8 cellular contexts compared by ENCODE assay signal in genomic region chr9:127903557-127904475, GRCh38. TPM values are rescaled to one million over a fixed set of nuclear protein-coding genes. Genes with fewer than 3 reads are reported as not detected.
DNase-seq lines count a peak whose midpoint lies in the region; ATAC-seq, FAIRE-seq and TF ChIP-seq lines count a peak whose summit lies in the region.

No MANE protein-coding gene starts in this region.

- peak; percentile 49 for ATAC-seq in activated CD4-positive, alpha-beta T cell treated with anti-CD3 and anti-CD28 coated beads for 36 hours
- ATAC-seq in activated B cell treated with CpG ODN at 0.5 μM for 24 hours (ENCODE audit: low read depth) (peak; percentile 9), HG03520 (IDR thresholded peaks at IDR 0.05; ENCODE audit: unreplicated experiment) (no peak)

- DNase-seq in activated CD4-positive, alpha-beta T cell treated with anti-CD3 and anti-CD28 coated beads for 36 hours = peak; percentile 94
- no peak for DNase-seq in activated CD4-positive, alpha-beta T cell treated with anti-CD3 and anti-CD28 coated beads for 1 hour
- DNase-seq in activated B cell treated with CpG ODN at 0.5 μM for 24 hours (peak; percentile 58), H1 (ENCODE audit: low read depth in 1 of 2, low spot score in 2 of 2) (peak in 1 of 2 experiments; percentile 80), neuronal stem cell (ENCODE audit: low spot score) (no peak), tibial nerve (ENCODE audit: low spot score in 2 of 2) (peak; percentile 82 to 86), COR-L47 (lab: John Stamatoyannopoulos, UW) (no peak)

- TF ChIP-seq EP300 in H1 (IDR thresholded peaks at IDR 0.05; ENCODE audit: borderline replicate concordance in 1 of 2, low read depth in 2 of 2, low read length in 2 of 2) (no peak), tibial nerve (IDR thresholded peaks at IDR 0.05) (peak in 1 of 2 donors; percentile 62)

- H3K9me3 Mint-ChIP-seq in activated CD4-positive, alpha-beta T cell treated with anti-CD3 and anti-CD28 coated beads for 36 hours (ENCODE audit: low read depth) = no peaks in the 10 kb centered on the region
- no peaks in the 10 kb centered on the region for H3K9me3 Mint-ChIP-seq in activated B cell treated with CpG ODN at 0.5 μM for 24 hours

- H4K91ac ChIP-seq in H1 (replicated peaks; ENCODE audit: insufficient read length, low read length) = peak overlapping the region; percentile 38
- no peak overlapping the region for H4K91ac ChIP-seq in neuronal stem cell (ENCODE audit: low read depth, low read length, poor library complexity)

- H3K4me3 ChIP-seq in H1 (ENCODE audit: extremely low read depth in 1 of 4, insufficient read depth in 2 of 4, low read depth in 3 of 4, low read length in 4 of 4) (no peak overlapping the region; a peak in 1 of 8 replicates), neuronal stem cell (ENCODE audit: low read length in 2 of 2) (no peak overlapping the region), tibial nerve (no peak overlapping the region)

- POLR2A ChIA-PET in activated CD4-positive, alpha-beta T cell treated with anti-CD3 and anti-CD28 coated beads for 36 hours (lab: Charles Lee) = interaction anchor here (0.6 to 0.7 kb wide), 3 partner anchors 10 to 320 kb away, joined by 3 to 7 read pairs (median 3); no protein-coding TSS in a partner anchor
- POLR2A ChIA-PET in activated B cell treated with CpG ODN at 0.5 μM for 24 hours (lab: Charles Lee) (interaction anchor here (0.6 to 12.3 kb wide), 5 partner anchors 9 to 372 kb away, joined by 3 to 457 read pairs (median 4); partner anchors contain the start of genes GOLGA2, SH2D3C, ST6GALNAC4 and SWI5), H1 (lab: Charles Lee; ENCODE audit: partially characterized antibody) (interaction anchor here (0.7 to 1.9 kb wide), 6 partner anchors 9 to 25 kb away, joined by 3 to 16 read pairs (median 3); partner anchors contain the start of gene ST6GALNAC4)

- H2AK5ac ChIP-seq in H1 (ENCODE audit: low read depth, low read length) (peak overlapping the region; percentile 5; the same call in 1 of the 2 replicates), neuronal stem cell (ENCODE audit: low read depth, low read length) (peak overlapping the region; percentile 78)

- H3K4ac ChIP-seq in H1 (replicated peaks; ENCODE audit: insufficient read length, low read depth, low read length) (no peak overlapping the region), neuronal stem cell (ENCODE audit: low read length) (no peak overlapping the region)

- no peak overlapping the region for H2BK15ac ChIP-seq in H1 (ENCODE audit: low read length)
- peak overlapping the region; percentile 4 for H2BK15ac ChIP-seq in neuronal stem cell (ENCODE audit: low read length)

- peak overlapping the region; percentile 3 to 18; a peak in 2 of 4 replicates for H3K4me2 ChIP-seq in H1 (ENCODE audit: insufficient read depth in 1 of 2, low read depth in 2 of 2, low read length in 2 of 2)
- H3K4me2 ChIP-seq in neuronal stem cell (ENCODE audit: insufficient read depth, low read length, poor library complexity, severe bottlenecking) = no peak overlapping the region

- H3K9ac ChIP-seq in H1 (replicated peaks in 1 of 4; ENCODE audit: extremely low read depth in 1 of 4, low read depth in 3 of 4, low read length in 3 of 4) (no peak overlapping the region), neuronal stem cell (ENCODE audit: low read depth, low read length, poor library complexity) (no peak overlapping the region)

- H3K4me1 Mint-ChIP-seq in activated CD4-positive, alpha-beta T cell treated with anti-CD3 and anti-CD28 coated beads for 36 hours = peaks cover 50% of the 10 kb centered on the region
- peaks cover 77% of the 10 kb centered on the region for H3K4me1 Mint-ChIP-seq in activated B cell treated with CpG ODN at 0.5 μM for 24 hours

- intact Hi-C loops in activated CD4-positive, alpha-beta T cell treated with anti-CD3 and anti-CD28 coated beads for 36 hours (cut with DNase I, micrococcal nuclease) = loop anchor here (1.0 to 2.0 kb wide), 5 partner anchors 7 to 453 kb away; partner anchors contain the start of genes EEIG1 (in 1 of the 2), LRSAM1 (in 1 of the 2), RPL12 (in 1 of the 2) and ST6GALNAC4 (in 1 of the 2)
- intact Hi-C loops in activated B cell treated with CpG ODN at 0.5 μM for 24 hours (cut with micrococcal nuclease) = no loop called here

- no peak overlapping the region for H2BK12ac ChIP-seq in H1 (ENCODE audit: low read depth, low read length)
- no peak overlapping the region for H2BK12ac ChIP-seq in neuronal stem cell (ENCODE audit: low read length)

- H3K79me1 ChIP-seq in H1 (ENCODE audit: low read depth, low read length) (peaks cover 2% of the 10 kb centered on the region; the same call in 1 of the 2 replicates), neuronal stem cell (ENCODE audit: low read depth, low read length) (peaks cover 3% of the 10 kb centered on the region)

- no peak overlapping the region; the same call in 1 of the 2 replicates for H3K27ac ChIP-seq in H1 (ENCODE audit: low read depth, low read length)
- no peak overlapping the region for H3K27ac ChIP-seq in neuronal stem cell (replicated peaks; ENCODE audit: low read length)
- peak overlapping the region; percentile 69 to 88 (median 88) for H3K27ac ChIP-seq in tibial nerve

- H3K79me2 ChIP-seq in H1 (ENCODE audit: control insufficient read depth in 1 of 2, insufficient read depth in 2 of 2, low read length in 2 of 2) = no peaks in the 10 kb centered on the region

- peak overlapping the region; percentile 86; the same call in 1 of the 2 replicates for H2BK20ac ChIP-seq in H1 (ENCODE audit: low read length)

- peak overlapping the region; percentile 93 for H3K4me3 Mint-ChIP-seq in activated CD4-positive, alpha-beta T cell treated with anti-CD3 and anti-CD28 coated beads for 36 hours
- H3K4me3 Mint-ChIP-seq in activated B cell treated with CpG ODN at 0.5 μM for 24 hours = peak overlapping the region; percentile 80

- H3K23ac ChIP-seq in H1 (ENCODE audit: insufficient read length) (no peak overlapping the region), neuronal stem cell (ENCODE audit: low read depth, low read length, poor library complexity) (peak overlapping the region; percentile 68)

- no peak for TF ChIP-seq RAD21 in H1 (IDR thresholded peaks at IDR 0.05 in 1 of 2, conservative IDR thresholded peaks at IDR 0.05 in 1 of 2; ENCODE audit: low read depth in 2 of 2, low read length in 2 of 2)

- H2BK120ac ChIP-seq in H1 (replicated peaks; ENCODE audit: low read depth, low read length) (no peak overlapping the region), neuronal stem cell (ENCODE audit: low read depth, low read length) (no peak overlapping the region)

- H3K23me2 ChIP-seq in H1 (ENCODE audit: low read depth, low read length) = peaks cover under 1% of the 10 kb centered on the region; the same call in 1 of the 2 replicates

- H4K20me1 ChIP-seq in H1 (replicated peaks in 1 of 2; ENCODE audit: control insufficient read depth in 1 of 2, insufficient read depth in 2 of 2, low read length in 2 of 2) = peaks cover 0 to 1% of the 10 kb centered on the region in 2 experiments

- no peaks in the 10 kb centered on the region for H3K27me3 Mint-ChIP-seq in activated CD4-positive, alpha-beta T cell treated with anti-CD3 and anti-CD28 coated beads for 36 hours
- H3K27me3 Mint-ChIP-seq in activated B cell treated with CpG ODN at 0.5 μM for 24 hours = no peaks in the 10 kb centered on the region

- peak overlapping the region; percentile 79; the same call in 1 of the 2 replicates for H2BK5ac ChIP-seq in H1 (ENCODE audit: low read depth, low read length)
- H2BK5ac ChIP-seq in neuronal stem cell (ENCODE audit: low read length) = no peak overlapping the region

- no peak for TF ChIP-seq CTCF in activated B cell treated with CpG ODN at 0.5 μM for 24 hours (IDR thresholded peaks at IDR 0.05)
- TF ChIP-seq CTCF in H1 (IDR thresholded peaks at IDR 0.05; ENCODE audit: control extremely low read depth in 1 of 3, insufficient read depth in 1 of 3, low read depth in 1 of 3, low read length in 3 of 3) = no peak
- TF ChIP-seq CTCF in tibial nerve (IDR thresholded peaks at IDR 0.05) = no peak

- CTCF ChIA-PET in activated CD4-positive, alpha-beta T cell treated with anti-CD3 and anti-CD28 coated beads for 36 hours (lab: Charles Lee) = interaction anchor here (0.6 to 2.3 kb wide), 6 partner anchors 11 to 1387 kb away, joined by 3 to 8 read pairs (median 4); no protein-coding TSS in a partner anchor
- CTCF ChIA-PET in activated B cell treated with CpG ODN at 0.5 μM for 24 hours (lab: Charles Lee) (interaction anchor here (0.8 to 2.3 kb wide), 3 partner anchors 12 to 38 kb away, joined by 3 to 5 read pairs (median 4); no protein-coding TSS in a partner anchor), H1 (lab: Charles Lee; ENCODE audit: partially characterized antibody) (interaction anchor here (0.6 to 1.9 kb wide), 7 partner anchors 9 to 161 kb away, joined by 3 to 13 read pairs (median 4); no protein-coding TSS in a partner anchor)

- H4K8ac ChIP-seq in H1 (ENCODE audit: extremely low read depth, insufficient read depth, low read length) (no peak overlapping the region), neuronal stem cell (ENCODE audit: low read depth, low read length) (no peak overlapping the region)

- no peaks in the 10 kb centered on the region for H3K9me3 ChIP-seq in H1 (ENCODE audit: insufficient read depth in 2 of 2, low read depth in 1 of 2, low read length in 1 of 2)
- H3K9me3 ChIP-seq in neuronal stem cell (replicated peaks in 1 of 2; ENCODE audit: control insufficient read depth in 2 of 2, insufficient read depth in 1 of 2, low read depth in 1 of 2, low read length in 2 of 2) = no peaks in the 10 kb centered on the region
- no peaks in the 10 kb centered on the region for H3K9me3 ChIP-seq in tibial nerve

- H3K36me3 ChIP-seq in H1 (ENCODE audit: control insufficient read depth in 2 of 4, insufficient read depth in 4 of 4, low read length in 3 of 4) = no peaks in the 10 kb centered on the region
- H3K36me3 ChIP-seq in neuronal stem cell (replicated peaks in 1 of 2; ENCODE audit: control insufficient read depth in 2 of 2, insufficient read depth in 2 of 2, low read length in 2 of 2) = no peaks in the 10 kb centered on the region
- peaks cover 0 to 11% (median 0%) of the 10 kb centered on the region in 3 donors for H3K36me3 ChIP-seq in tibial nerve

- peak overlapping the region; percentile 44; the same call in 1 of the 2 replicates for H3K18ac ChIP-seq in H1 (ENCODE audit: extremely low read depth, low read length)
- peak overlapping the region; percentile 74 for H3K18ac ChIP-seq in neuronal stem cell (ENCODE audit: low read length)

- H2AFZ ChIP-seq in H1 (ENCODE audit: low read length) (no peak overlapping the region), neuronal stem cell (ENCODE audit: low read length) (peak overlapping the region; percentile 57)

- peak overlapping the region; percentile 100 for H3K27ac Mint-ChIP-seq in activated CD4-positive, alpha-beta T cell treated with anti-CD3 and anti-CD28 coated beads for 36 hours
- H3K27ac Mint-ChIP-seq in activated B cell treated with CpG ODN at 0.5 μM for 24 hours = peak overlapping the region; percentile 98

- H3K27me3 ChIP-seq in H1 (replicated peaks in 1 of 4; ENCODE audit: control insufficient read depth in 3 of 4, extremely low read depth in 1 of 4, insufficient read depth in 3 of 4, low read length in 3 of 4) = no peaks in the 10 kb centered on the region
- H3K27me3 ChIP-seq in neuronal stem cell (ENCODE audit: control insufficient read depth in 3 of 3, insufficient read depth in 3 of 3, low read depth in 1 of 3, low read length in 3 of 3) = no peaks in the 10 kb centered on the region
- no peaks in the 10 kb centered on the region for H3K27me3 ChIP-seq in tibial nerve

- H3K14ac ChIP-seq in H1 (ENCODE audit: insufficient read length) = no peak overlapping the region
- H3K14ac ChIP-seq in neuronal stem cell (ENCODE audit: low read length) = no peak overlapping the region

- no peak overlapping the region for H4K5ac ChIP-seq in H1 (ENCODE audit: insufficient read length, low read depth, low read length)

- H3K4me1 ChIP-seq in H1 (replicated peaks in 1 of 4; ENCODE audit: control insufficient read depth in 3 of 4, insufficient read depth in 4 of 4, low read length in 3 of 4) (peaks cover 3 to 25% (median 10%) of the 10 kb centered on the region in 4 experiments), neuronal stem cell (ENCODE audit: control insufficient read depth in 2 of 2, insufficient read depth in 1 of 2, low read depth in 1 of 2, low read length in 2 of 2) (peaks cover 10 to 25% of the 10 kb centered on the region in 2 donors), tibial nerve (peaks cover 0 to 82% (median 55%) of the 10 kb centered on the region in 4 donors)

- H3K36me3 Mint-ChIP-seq in activated CD4-positive, alpha-beta T cell treated with anti-CD3 and anti-CD28 coated beads for 36 hours (ENCODE audit: low read depth) = peaks cover 15% of the 10 kb centered on the region
- H3K36me3 Mint-ChIP-seq in activated B cell treated with CpG ODN at 0.5 μM for 24 hours (ENCODE audit: low read depth) = peaks cover 11% of the 10 kb centered on the region

- FAIRE-seq in H1 (lab: Jason Lieb, UNC) = no peak

- no peak overlapping the region for H3K56ac ChIP-seq in H1 (replicated peaks; ENCODE audit: insufficient read length, low read depth, low read length)

- TF ChIP-seq POLR2A in H1 (IDR thresholded peaks at IDR 0.05; ENCODE audit: control extremely low read depth in 1 of 2, low read depth in 2 of 2, low read length in 2 of 2) = no peak
- no peak for TF ChIP-seq POLR2A in tibial nerve (IDR thresholded peaks at IDR 0.05)

- WGBS in H1 (ENCODE audit: extremely low coverage in 1 of 2, insufficient coverage in 1 of 2, insufficient read length in 1 of 2, insufficient replicate concordance in 2 of 2, low coverage in 1 of 2, low lambda C conversion rate in 2 of 2, missing lambda C conversion rate in 1 of 2), 2 experiments = 61% methylated on average over 17 of the region's 17 CpGs; no CpG with 5 or more reads in 1 of the 2 experiments
- no CpG with 5 or more reads among the region's 17 CpGs for WGBS in neuronal stem cell (ENCODE audit: extremely low coverage in 2 of 2, insufficient read length in 2 of 2, insufficient replicate concordance in 1 of 2), 2 donors
- WGBS in tibial nerve, 2 donors = 30 to 40% methylated on average over 16 to 17 of the region's 17 CpGs

RNA-seq across cellular contexts. Expression of gene ST6GALNAC6, which starts 4.4 kb away (rescaled TPM):
- 10 to 100 TPM; 46.3 to 63.3 TPM for total RNA-seq in activated CD4-positive, alpha-beta T cell treated with anti-CD3 and anti-CD28 coated beads for 36 hours
- total RNA-seq in activated B cell treated with CpG ODN at 0.5 μM for 24 hours (39.9 and 47.5 TPM in 2 replicates), tibial nerve (100 to 1,000 TPM; 108 to 193 (median 172) TPM)
- total RNA-seq in H1 (2021; fragmentation: NEBNext Ultra II Directional; extraction: Animal tissue kit (Norgen Biotek cat#: 25700)) = 37.7 and 43.7 TPM in 2 replicates
- polyA plus RNA-seq in H1 (2011; rRNA removed) = 64.4 and 72.9 TPM in 2 replicates
- polyA plus RNA-seq in H1 (2011; cell fraction: cytosol; rRNA removed) = 60.4 TPM
- 54.5 TPM for polyA plus RNA-seq in H1 (2011; cell fraction: nucleus; rRNA removed)
- polyA plus RNA-seq in H1 (2012, experiment 1 of 2) = 22.5 to 37.7 TPM (median 31.4 TPM) in 4 replicates
- polyA plus RNA-seq in H1 (2012, experiment 2 of 2) = 33.2 TPM
- 27.2 TPM for polyA plus RNA-seq in H1 (2013, experiment 1 of 2)
- 27.7 TPM for polyA plus RNA-seq in H1 (2013, experiment 2 of 2)
- polyA minus RNA-seq in H1 (2011; rRNA and poly(A)+ RNA removed) = 40.3 and 44.6 TPM in 2 replicates
- polyA minus RNA-seq in H1 (2011; cell fraction: cytosol; rRNA and poly(A)+ RNA removed) = 18.6 TPM
- polyA minus RNA-seq in H1 (2011; cell fraction: nucleus; rRNA and poly(A)+ RNA removed) = 23.3 TPM
- polyA plus RNA-seq in neuronal stem cell (2013, experiment 1 of 2) = 31.0 TPM
- polyA plus RNA-seq in neuronal stem cell (2013, experiment 2 of 2) = 30.5 TPM

RNA-seq across cellular contexts. Expression of gene ST6GALNAC4, which starts 13.0 kb away (rescaled TPM):
- total RNA-seq in activated CD4-positive, alpha-beta T cell treated with anti-CD3 and anti-CD28 coated beads for 36 hours = 10 to 100 TPM; 14.9 to 20.7 TPM
- total RNA-seq in activated B cell treated with CpG ODN at 0.5 μM for 24 hours = 71.3 and 85.4 TPM in 2 replicates
- 21.8 and 27.0 TPM in 2 replicates for total RNA-seq in H1 (2021; fragmentation: NEBNext Ultra II Directional; extraction: Animal tissue kit (Norgen Biotek cat#: 25700))
- 34.1 and 49.5 TPM in 2 replicates for polyA plus RNA-seq in H1 (2011; rRNA removed)
- polyA plus RNA-seq in H1 (2011; cell fraction: cytosol; rRNA removed) = 27.6 TPM
- 38.3 TPM for polyA plus RNA-seq in H1 (2011; cell fraction: nucleus; rRNA removed)
- polyA plus RNA-seq in H1 (2012, experiment 1 of 2) = 11.6 to 21.8 TPM (median 18.9 TPM) in 4 replicates
- 18.6 TPM for polyA plus RNA-seq in H1 (2012, experiment 2 of 2)
- 26.2 TPM for polyA plus RNA-seq in H1 (2013, experiment 1 of 2)
- 25.6 TPM for polyA plus RNA-seq in H1 (2013, experiment 2 of 2)
- 16.4 and 19.0 TPM in 2 replicates for polyA minus RNA-seq in H1 (2011; rRNA and poly(A)+ RNA removed)
- polyA minus RNA-seq in H1 (2011; cell fraction: cytosol; rRNA and poly(A)+ RNA removed) = 32.7 TPM
- polyA minus RNA-seq in H1 (2011; cell fraction: nucleus; rRNA and poly(A)+ RNA removed) = 24.5 TPM
- polyA plus RNA-seq in neuronal stem cell (2013, experiment 1 of 2) = 11.3 TPM
- polyA plus RNA-seq in neuronal stem cell (2013, experiment 2 of 2) = 12.7 TPM
- 10 to 100 TPM; 23.9 to 70.5 (median 37.0) TPM for total RNA-seq in tibial nerve

RNA-seq across cellular contexts. Expression of gene AK1, which starts 26.3 kb away (rescaled TPM):
- total RNA-seq in activated CD4-positive, alpha-beta T cell treated with anti-CD3 and anti-CD28 coated beads for 36 hours = 10 to 100 TPM; 14.5 to 23.9 TPM
- total RNA-seq in activated B cell treated with CpG ODN at 0.5 μM for 24 hours = 6.9 and 8.1 TPM in 2 replicates
- 35.9 and 37.9 TPM in 2 replicates for total RNA-seq in H1 (2021; fragmentation: NEBNext Ultra II Directional; extraction: Animal tissue kit (Norgen Biotek cat#: 25700))
- polyA plus RNA-seq in H1 (2011; rRNA removed) = 39.2 and 44.1 TPM in 2 replicates
- polyA plus RNA-seq in H1 (2011; cell fraction: cytosol; rRNA removed) = 45.5 TPM
- polyA plus RNA-seq in H1 (2011; cell fraction: nucleus; rRNA removed) = 32.0 TPM
- polyA plus RNA-seq in H1 (2012, experiment 1 of 2) = 32.5 to 48.8 TPM (median 43.2 TPM) in 4 replicates
- 31.3 TPM for polyA plus RNA-seq in H1 (2012, experiment 2 of 2)
- 26.6 TPM for polyA plus RNA-seq in H1 (2013, experiment 1 of 2)
- 24.9 TPM for polyA plus RNA-seq in H1 (2013, experiment 2 of 2)
- 9.5 and 12.8 TPM in 2 replicates for polyA minus RNA-seq in H1 (2011; rRNA and poly(A)+ RNA removed)
- 2.6 TPM for polyA minus RNA-seq in H1 (2011; cell fraction: cytosol; rRNA and poly(A)+ RNA removed)
- polyA minus RNA-seq in H1 (2011; cell fraction: nucleus; rRNA and poly(A)+ RNA removed) = 6.3 TPM
- 36.1 TPM for polyA plus RNA-seq in neuronal stem cell (2013, experiment 1 of 2)
- polyA plus RNA-seq in neuronal stem cell (2013, experiment 2 of 2) = 36.6 TPM
- total RNA-seq in tibial nerve = 10 to 100 TPM; 29.9 to 65.1 (median 38.7) TPM

RNA-seq across cellular contexts. Expression of gene PIP5KL1, which starts 26.8 kb away (rescaled TPM):
- 1 to 10 TPM; 1.9 to 2.8 TPM for total RNA-seq in activated CD4-positive, alpha-beta T cell treated with anti-CD3 and anti-CD28 coated beads for 36 hours
- total RNA-seq in activated B cell treated with CpG ODN at 0.5 μM for 24 hours (1.7 and 1.8 TPM in 2 replicates), tibial nerve (under 1 TPM in 1 of 4 donors, not detected in 3; 0.59 TPM)
- total RNA-seq in H1 (2021; fragmentation: NEBNext Ultra II Directional; extraction: Animal tissue kit (Norgen Biotek cat#: 25700)) = 12.2 and 13.4 TPM in 2 replicates
- polyA plus RNA-seq in H1 (2011; rRNA removed) = 15.4 and 27.4 TPM in 2 replicates
- 15.3 TPM for polyA plus RNA-seq in H1 (2011; cell fraction: cytosol; rRNA removed)
- polyA plus RNA-seq in H1 (2011; cell fraction: nucleus; rRNA removed) = 42.3 TPM
- 11.0 to 14.5 TPM (median 13.0 TPM) in 4 replicates for polyA plus RNA-seq in H1 (2012, experiment 1 of 2)
- 10.5 TPM for polyA plus RNA-seq in H1 (2012, experiment 2 of 2)
- 12.9 TPM for polyA plus RNA-seq in H1 (2013, experiment 1 of 2)
- polyA plus RNA-seq in H1 (2013, experiment 2 of 2) = 11.8 TPM
- 1.8 and 4.1 TPM in 2 replicates for polyA minus RNA-seq in H1 (2011; rRNA and poly(A)+ RNA removed)
- 16.4 TPM for polyA minus RNA-seq in H1 (2011; cell fraction: cytosol; rRNA and poly(A)+ RNA removed)
- 10.7 TPM for polyA minus RNA-seq in H1 (2011; cell fraction: nucleus; rRNA and poly(A)+ RNA removed)
- polyA plus RNA-seq in neuronal stem cell (2013, experiment 1 of 2) = 2.4 TPM
- 2.5 TPM for polyA plus RNA-seq in neuronal stem cell (2013, experiment 2 of 2)

RNA-seq across cellular contexts. Expression of gene DPM2, which starts 33.8 kb away (rescaled TPM):
- 10 to 100 TPM; 44.1 to 46.6 TPM for total RNA-seq in activated CD4-positive, alpha-beta T cell treated with anti-CD3 and anti-CD28 coated beads for 36 hours
- total RNA-seq in activated B cell treated with CpG ODN at 0.5 μM for 24 hours = 41.4 and 50.6 TPM in 2 replicates
- 45.4 and 48.8 TPM in 2 replicates for total RNA-seq in H1 (2021; fragmentation: NEBNext Ultra II Directional; extraction: Animal tissue kit (Norgen Biotek cat#: 25700))
- polyA plus RNA-seq in H1 (2011; rRNA removed) = 95.4 and 110 TPM in 2 replicates
- 55.5 TPM for polyA plus RNA-seq in H1 (2011; cell fraction: cytosol; rRNA removed)
- 67.9 TPM for polyA plus RNA-seq in H1 (2011; cell fraction: nucleus; rRNA removed)
- 34.5 to 60.4 TPM (median 57.6 TPM) in 4 replicates for polyA plus RNA-seq in H1 (2012, experiment 1 of 2)
- 64.1 TPM for polyA plus RNA-seq in H1 (2012, experiment 2 of 2)
- polyA plus RNA-seq in H1 (2013, experiment 1 of 2) = 39.2 TPM
- polyA plus RNA-seq in H1 (2013, experiment 2 of 2) = 39.2 TPM
- 37.7 and 56.7 TPM in 2 replicates for polyA minus RNA-seq in H1 (2011; rRNA and poly(A)+ RNA removed)
- 37.1 TPM for polyA minus RNA-seq in H1 (2011; cell fraction: cytosol; rRNA and poly(A)+ RNA removed)
- 41.0 TPM for polyA minus RNA-seq in H1 (2011; cell fraction: nucleus; rRNA and poly(A)+ RNA removed)
- polyA plus RNA-seq in neuronal stem cell (2013, experiment 1 of 2) = 27.5 TPM
- polyA plus RNA-seq in neuronal stem cell (2013, experiment 2 of 2) = 25.3 TPM
- 10 to 100 TPM in 3 of 4 donors, 1 to 10 TPM in 1; 9.0 to 21.9 (median 14.7) TPM for total RNA-seq in tibial nerve

Comparison
In these comparisons a context has a peak if more than half of its experiments do, and no peak if none do; other contexts are left out.
1. DNase-seq: peak in activated CD4-positive, alpha-beta T cell treated with anti-CD3 and anti-CD28 coated beads for 36 hours (single experiment), activated B cell treated with CpG ODN at 0.5 μM for 24 hours (single experiment) and tibial nerve (2 of 2); none in activated CD4-positive, alpha-beta T cell treated with anti-CD3 and anti-CD28 coated beads for 1 hour (single experiment), neuronal stem cell (single experiment) and COR-L47 (single experiment).
2. H3K27ac ChIP-seq: peak in tibial nerve (4 of 4); none in H1 (single experiment) and neuronal stem cell (single experiment).